Comparison of ENCODE assay signal across 38 cellular contexts in genomic region chr16:56700631-56701030, GRCh38. TPM values are rescaled to one million over a fixed set of nuclear protein-coding genes. Genes with fewer than 3 reads are reported as not detected.
"Had no signal": no experiment of that assay in that cellular context is flagged by ENCODE, and none has a peak within 500 bp of the region (broad histone marks: within the 10 kb centered on the region; RNA-seq: fewer than 3 reads in every experiment).

No MANE protein-coding gene starts in this region.

- ATAC-seq: activated CD8-positive, alpha-beta T cell treated with anti-CD3 and anti-CD28 coated beads for 36 hours; activated naive CD8-positive, alpha-beta T cell treated with anti-CD3 and anti-CD28 coated beads, Interleukin-2, amount 50 U/mL, for 24 hours; activated T-cell treated with anti-CD3 and anti-CD28 coated beads, Interleukin-2, amount 50 U/mL, for 4 hours; activated T-cell treated with anti-CD3 and anti-CD28 coated beads, Interleukin-2, amount 50 U/mL, for 72 hours; activated T-helper 17 cell treated with anti-CD3 and anti-CD28 coated beads, Interleukin-2, amount 50 U/mL, for 72 hours had no signal

- H3K36me3 Mint-ChIP-seq: activated CD4-positive, alpha-beta memory T cell treated with anti-CD3 and anti-CD28 coated beads for 36 hours; activated naive CD4-positive, alpha-beta T cell treated with anti-CD3 and anti-CD28 coated beads, Interleukin-2, amount 50 U/mL, for 24 hours; activated naive CD8-positive, alpha-beta T cell; brain had no signal

- H3K4me1 ChIP-seq: ascending aorta had no signal

- DNase-seq: activated B cell treated with CpG ODN at 0.5 μM for 24 hours; activated CD4-positive, alpha-beta memory T cell treated with anti-CD3 and anti-CD28 coated beads for 36 hours; activated CD4-positive, alpha-beta T cell treated with anti-CD3 and anti-CD28 coated beads for 4 hours; activated CD4-positive, alpha-beta T cell treated with anti-CD3 and anti-CD28 coated beads, Interleukin-2, amount 10 ng/mL, durations not matched to agents 24 days and 14 days; activated CD4-positive, alpha-beta T cell treated with anti-CD3 and anti-CD28 coated beads, Interleukin-2, amount 50 U/mL, for 1 hour; activated CD4-positive, alpha-beta T cell treated with anti-CD3 and anti-CD28 coated beads, Interleukin-2, amount 50 U/mL, for 4 hours; activated CD4-positive, CD25-positive, alpha-beta regulatory T cell treated with anti-CD3 and anti-CD28 coated beads, Interleukin-2, amount 50 U/mL, for 72 hours; activated CD8-positive, alpha-beta T cell treated with anti-CD3 and anti-CD28 coated beads for 36 hours; activated effector memory CD4-positive, alpha-beta T cell treated with anti-CD3 and anti-CD28 coated beads, Interleukin-2, amount 50 U/mL, for 16 hours; activated gamma-delta T cell treated with Interleukin-2 at 50 U/mL for 16 hours; activated naive CD4-positive, alpha-beta T cell; activated naive CD4-positive, alpha-beta T cell treated with anti-CD3 and anti-CD28 coated beads for 36 hours; activated naive CD8-positive, alpha-beta T cell treated with anti-CD3 and anti-CD28 coated beads, Interleukin-2, amount 10 ng/mL, durations not matched to agents 7 days and 5 days; activated naive CD8-positive, alpha-beta T cell treated with anti-CD3 and anti-CD28 coated beads, Interleukin-2, amount 50 U/mL, for 24 hours; activated T-cell treated with anti-CD3 and anti-CD28 coated beads for 4 hours; activated T-cell treated with anti-CD3 and anti-CD28 coated beads, Interleukin-2, amount 50 U/mL, for 1 hour; activated T-cell treated with anti-CD3 and anti-CD28 coated beads, Interleukin-2, amount 50 U/mL, for 4 hours; activated T-cell treated with anti-CD3 and anti-CD28 coated beads, Interleukin-2, amount 50 U/mL, for 72 hours; amygdala; anterior cingulate cortex; caudate nucleus; cerebellar nuclear complex; T-helper 1 cell; T-helper 2 cell; T-helper 9 cell had no signal

- H3K27ac Mint-ChIP-seq: activated B cell treated with CpG ODN at 0.5 μM for 24 hours; activated CD4-positive, alpha-beta memory T cell treated with anti-CD3 and anti-CD28 coated beads for 36 hours; activated CD4-positive, alpha-beta T cell treated with anti-CD3 and anti-CD28 coated beads, Interleukin-2, amount 10 ng/mL, durations not matched to agents 24 days and 14 days; activated naive CD4-positive, alpha-beta T cell treated with anti-CD3 and anti-CD28 coated beads for 36 hours; activated naive CD4-positive, alpha-beta T cell treated with anti-CD3 and anti-CD28 coated beads, Interleukin-2, amount 50 U/mL, for 24 hours; activated naive CD8-positive, alpha-beta T cell; activated naive CD8-positive, alpha-beta T cell treated with anti-CD3 and anti-CD28 coated beads, Interleukin-2, amount 50 U/mL, for 24 hours; activated T-cell treated with anti-CD3 and anti-CD28 coated beads, Interleukin-2, amount 50 U/mL, for 72 hours; activated T-helper 1 cell treated with anti-CD3 and anti-CD28 coated beads, Interleukin-12 subunit alpha, Interleukin-12 subunit beta, Interleukin-2, Interleukin-4 antibody, amounts not matched to agents 30 ng/mL and 10 ng/mL and 1 ng/mL, durations not matched to agents 14 hours and 24 hours and 36 hours; brain; T-helper 1 cell treated with Interleukin-12 subunit alpha and Interleukin-12 subunit beta and Interleukin-4 antibody, amounts not matched to agents 30 μg/mL and 1 μg/mL, for 36 hours; T-helper 2 cell treated with Interferon-gamma antibody and Interleukin-4, amounts not matched to agents 5 μg/mL and 100 μg/mL, for 36 hours had no signal

- H3K36me3 ChIP-seq: ascending aorta, cardiac muscle cell had no signal

- H3K4me3 Mint-ChIP-seq: activated B cell treated with CpG ODN at 0.5 μM for 24 hours; activated CD4-positive, alpha-beta memory T cell treated with anti-CD3 and anti-CD28 coated beads for 36 hours; activated CD4-positive, alpha-beta T cell treated with anti-CD3 and anti-CD28 coated beads, Interleukin-2, amount 10 ng/mL, durations not matched to agents 24 days and 14 days; activated CD8-positive, alpha-beta T cell treated with anti-CD3 and anti-CD28 coated beads for 36 hours; activated naive CD4-positive, alpha-beta T cell treated with anti-CD3 and anti-CD28 coated beads for 36 hours; activated naive CD4-positive, alpha-beta T cell treated with anti-CD3 and anti-CD28 coated beads, Interleukin-2, amount 50 U/mL, for 24 hours; activated naive CD8-positive, alpha-beta T cell; activated naive CD8-positive, alpha-beta T cell treated with anti-CD3 and anti-CD28 coated beads, Interleukin-2, amount 10 ng/mL, durations not matched to agents 7 days and 5 days; activated naive CD8-positive, alpha-beta T cell treated with anti-CD3 and anti-CD28 coated beads, Interleukin-2, amount 50 U/mL, for 24 hours; activated T-cell treated with anti-CD3 and anti-CD28 coated beads, Interleukin-2, amount 50 U/mL, for 4 hours; activated T-cell treated with anti-CD3 and anti-CD28 coated beads, Interleukin-2, amount 50 U/mL, for 72 hours; activated T-helper 1 cell treated with anti-CD3 and anti-CD28 coated beads, Interleukin-12 subunit alpha, Interleukin-12 subunit beta, Interleukin-2, Interleukin-4 antibody, amounts not matched to agents 30 ng/mL and 10 ng/mL and 1 ng/mL, durations not matched to agents 14 hours and 24 hours and 36 hours; activated T-helper 17 cell treated with anti-CD3 and anti-CD28 coated beads, Interleukin-2, amount 50 U/mL, for 72 hours; brain; central memory CD8-positive, alpha-beta T cell; T-helper 1 cell treated with Interleukin-12 subunit alpha and Interleukin-12 subunit beta and Interleukin-4 antibody, amounts not matched to agents 30 μg/mL and 1 μg/mL, for 36 hours; T-helper 2 cell treated with Interferon-gamma antibody and Interleukin-4, amounts not matched to agents 5 μg/mL and 100 μg/mL, for 36 hours had no signal

- H3K27ac ChIP-seq: ascending aorta, cardiac muscle cell, VCaP had no signal

- H3K9me3 ChIP-seq: ascending aorta had no signal

- H3K4me3 ChIP-seq: ascending aorta, cardiac muscle cell had no signal

- H3K9me3 Mint-ChIP-seq: activated B cell treated with CpG ODN at 0.5 μM for 24 hours; activated CD4-positive, alpha-beta memory T cell treated with anti-CD3 and anti-CD28 coated beads for 36 hours; activated CD4-positive, alpha-beta T cell treated with anti-CD3 and anti-CD28 coated beads, Interleukin-2, amount 10 ng/mL, durations not matched to agents 24 days and 14 days; activated CD8-positive, alpha-beta T cell treated with anti-CD3 and anti-CD28 coated beads for 36 hours; activated naive CD4-positive, alpha-beta T cell treated with anti-CD3 and anti-CD28 coated beads for 36 hours; activated naive CD4-positive, alpha-beta T cell treated with anti-CD3 and anti-CD28 coated beads, Interleukin-2, amount 50 U/mL, for 24 hours; activated naive CD8-positive, alpha-beta T cell treated with anti-CD3 and anti-CD28 coated beads, Interleukin-2, amount 10 ng/mL, durations not matched to agents 7 days and 5 days; activated T-helper 1 cell treated with anti-CD3 and anti-CD28 coated beads, Interleukin-12 subunit alpha, Interleukin-12 subunit beta, Interleukin-2, Interleukin-4 antibody, amounts not matched to agents 30 ng/mL and 10 ng/mL and 1 ng/mL, durations not matched to agents 14 hours and 24 hours and 36 hours; activated T-helper 17 cell treated with anti-CD3 and anti-CD28 coated beads, Interleukin-2, amount 50 U/mL, for 72 hours; central memory CD8-positive, alpha-beta T cell; T-helper 1 cell treated with Interleukin-12 subunit alpha and Interleukin-12 subunit beta and Interleukin-4 antibody, amounts not matched to agents 30 μg/mL and 1 μg/mL, for 36 hours; T-helper 2 cell treated with Interferon-gamma antibody and Interleukin-4, amounts not matched to agents 5 μg/mL and 100 μg/mL, for 36 hours had no signal

- H3K27me3 ChIP-seq: ascending aorta, cardiac muscle cell had no signal

- H3K27me3 Mint-ChIP-seq: activated B cell treated with CpG ODN at 0.5 μM for 24 hours; activated CD4-positive, alpha-beta memory T cell treated with anti-CD3 and anti-CD28 coated beads for 36 hours; activated CD8-positive, alpha-beta T cell treated with anti-CD3 and anti-CD28 coated beads for 36 hours; activated naive CD4-positive, alpha-beta T cell treated with anti-CD3 and anti-CD28 coated beads, Interleukin-2, amount 50 U/mL, for 24 hours; activated naive CD8-positive, alpha-beta T cell; activated naive CD8-positive, alpha-beta T cell treated with anti-CD3 and anti-CD28 coated beads, Interleukin-2, amount 10 ng/mL, durations not matched to agents 7 days and 5 days; activated naive CD8-positive, alpha-beta T cell treated with anti-CD3 and anti-CD28 coated beads, Interleukin-2, amount 50 U/mL, for 24 hours; activated T-helper 17 cell treated with anti-CD3 and anti-CD28 coated beads, Interleukin-2, amount 50 U/mL, for 72 hours; central memory CD8-positive, alpha-beta T cell had no signal

- H3K4me1 Mint-ChIP-seq: activated T-helper 17 cell treated with anti-CD3 and anti-CD28 coated beads, Interleukin-2, amount 50 U/mL, for 72 hours; central memory CD8-positive, alpha-beta T cell had no signal

RNA-seq across cellular contexts. Expression of gene MT1H, which starts 31.0 kb away (rescaled TPM):
- total RNA-seq: activated CD4-positive, alpha-beta T cell treated with anti-CD3 and anti-CD28 coated beads, Interleukin-2, amount 10 ng/mL, durations not matched to agents 24 days and 14 days; activated naive CD8-positive, alpha-beta T cell treated with anti-CD3 and anti-CD28 coated beads, Interleukin-2, amount 10 ng/mL, durations not matched to agents 7 days and 5 days; activated T-helper 17 cell treated with anti-CD3 and anti-CD28 coated beads, Interleukin-2, amount 50 U/mL, for 72 hours; ascending aorta; bronchial epithelial cell; cardiac muscle cell; chondrocyte had no signal

RNA-seq across cellular contexts. Expression of gene MT1G, which starts 32.8 kb away (rescaled TPM):
- total RNA-seq: activated T-helper 17 cell treated with anti-CD3 and anti-CD28 coated beads, Interleukin-2, amount 50 U/mL, for 72 hours; bronchial epithelial cell; cardiac muscle cell had no signal

RNA-seq across cellular contexts. Expression of gene MT1F, which starts 42.9 kb away (rescaled TPM):
- total RNA-seq: cardiac muscle cell had no signal
